14 cellular contexts compared by ENCODE assay signal in genomic region chr2:47501374-47502200, GRCh38.
A peak's percentile ranks its signal among the peaks of the same experiment; 100 is the strongest.
DNase-seq lines count a peak whose midpoint lies in the region; ATAC-seq and TF ChIP-seq lines count a peak whose summit lies in the region.
"Had no signal": no experiment of that assay in that cellular context is flagged by ENCODE, and none has a peak within 500 bp of the region (broad histone marks: within the 10 kb centered on the region; RNA-seq: fewer than 3 reads in every experiment).

No MANE protein-coding gene starts in this region.

- H3K9ac ChIP-seq in DND-41 (ENCODE audit: low read depth, low read length) (no peak overlapping the region), IMR-90 (ENCODE audit: low read depth, low read length) (0 out of 2 replicates have a peak overlapping the region, but pooled peaks have one; percentile 16)

- H3K27me3 Mint-ChIP-seq in activated CD8-positive, alpha-beta T cell treated with anti-CD3 and anti-CD28 coated beads for 36 hours: peaks cover 2% of the 10 kb centered on the region
- H3K27me3 Mint-ChIP-seq: type B pancreatic cell had no signal

- H3K23ac ChIP-seq in IMR-90 (ENCODE audit: low read depth, low read length): no peak overlapping the region

- in situ Hi-C loops in IMR-90 (cut with MboI; ENCODE audit: low sequenced_read_pairs): no loop called here

- H2AFZ ChIP-seq in DND-41 (ENCODE audit: low read depth, low read length) (no peak overlapping the region), IMR-90 (replicated peaks; ENCODE audit: low read length, poor library complexity) (no peak overlapping the region)

- dilution Hi-C loops in IMR-90 (cut with HindIII; ENCODE audit: low sequenced_read_pairs, unreplicated experiment): no loop called here

- intact Hi-C loops in IMR-90 (cut with micrococcal nuclease) (no loop called here), sigmoid colon (cut with DNase I) (no loop called here)
- intact Hi-C loops in activated CD8-positive, alpha-beta T cell treated with anti-CD3 and anti-CD28 coated beads for 36 hours (cut with micrococcal nuclease): no loop called here

- no peak overlapping the region for H2BK120ac ChIP-seq in IMR-90 (ENCODE audit: low read depth, low read length)

- peaks cover 18% of the 10 kb centered on the region for H3K4me1 Mint-ChIP-seq in activated CD8-positive, alpha-beta T cell treated with anti-CD3 and anti-CD28 coated beads for 36 hours (ENCODE audit: low read depth)

- H2BK5ac ChIP-seq in IMR-90 (ENCODE audit: low read depth, low read length, poor library complexity, severe bottlenecking): no peak overlapping the region

- H2AK5ac ChIP-seq in IMR-90 (ENCODE audit: low read depth, low read length): no peak overlapping the region

- H3K36me3 ChIP-seq in DND-41 (ENCODE audit: insufficient read depth, low read length) (peaks cover 3% of the 10 kb centered on the region; the same call in 1 of the 2 replicates), IMR-90 (ENCODE audit: control insufficient read depth, insufficient read depth, low read length) (no peaks in the 10 kb centered on the region), kidney epithelial cell (ENCODE audit: control insufficient read depth, insufficient read depth, low read length) (no peaks in the 10 kb centered on the region), sigmoid colon (no peaks in the 10 kb centered on the region)
- H3K36me3 ChIP-seq: heart right ventricle had no signal

- peaks cover 12% of the 10 kb centered on the region for H3K36me3 Mint-ChIP-seq in activated CD8-positive, alpha-beta T cell treated with anti-CD3 and anti-CD28 coated beads for 36 hours (ENCODE audit: low read depth)

- POLR2A ChIA-PET in IMR-90 (lab: Charles Lee; ENCODE audit: unreplicated experiment): no interaction called here
- POLR2A ChIA-PET in activated CD8-positive, alpha-beta T cell treated with anti-CD3 and anti-CD28 coated beads for 36 hours (lab: Charles Lee): no interaction called here

- TF ChIP-seq POLR2A in IMR-90 (IDR thresholded peaks at IDR 0.05; ENCODE audit: low read depth, low read length) (no peak), sigmoid colon (IDR thresholded peaks at IDR 0.05) (no peak)

- H3K4me3 ChIP-seq in DND-41 (ENCODE audit: low read depth in 1 of 2, low read length in 2 of 2): no peak overlapping the region
- no peak overlapping the region for H3K4me3 ChIP-seq in IMR-90 (ENCODE audit: insufficient read depth, low read depth, low read length)
- no peak overlapping the region for H3K4me3 ChIP-seq in kidney epithelial cell (ENCODE audit: low read depth, low read length)
- no peak overlapping the region for H3K4me3 ChIP-seq in sigmoid colon
- H3K4me3 ChIP-seq: heart right ventricle had no signal

- no peaks in the 10 kb centered on the region for H4K20me1 ChIP-seq in DND-41 (ENCODE audit: insufficient read depth, low read length)
- no peaks in the 10 kb centered on the region; the same call in 1 of the 2 replicates for H4K20me1 ChIP-seq in IMR-90 (ENCODE audit: insufficient read depth, low read length)

- TF ChIP-seq RAD21 in IMR-90 (IDR thresholded peaks at IDR 0.05; ENCODE audit: low read length): no peak

- peaks cover 14% of the 10 kb centered on the region for H3K9me3 ChIP-seq in DND-41 (ENCODE audit: insufficient read depth, low read length, severe bottlenecking)
- peaks cover 13% of the 10 kb centered on the region for H3K9me3 ChIP-seq in IMR-90 (ENCODE audit: control insufficient read depth, insufficient read depth, low read length)
- H3K9me3 ChIP-seq in sigmoid colon: peaks cover 0 to 10% (median 0%) of the 10 kb centered on the region in 4 donors

- TF ChIP-seq EP300 in sigmoid colon (IDR thresholded peaks at IDR 0.05): no peak

- H4K8ac ChIP-seq in IMR-90 (ENCODE audit: low read depth in 2 of 2, low read length in 2 of 2): no peak overlapping the region

- peak overlapping the region; percentile 1; the same call in 1 of the 2 replicates for H2BK20ac ChIP-seq in IMR-90 (ENCODE audit: low read depth, low read length)

- H3K9me3 Mint-ChIP-seq in activated CD8-positive, alpha-beta T cell treated with anti-CD3 and anti-CD28 coated beads for 36 hours: peaks cover 29% of the 10 kb centered on the region

- H2AK9ac ChIP-seq in IMR-90 (replicated peaks; ENCODE audit: low read depth, low read length, poor library complexity): no peak overlapping the region

- no peak overlapping the region for H3K56ac ChIP-seq in IMR-90 (ENCODE audit: extremely low read depth, insufficient read depth, low read length)

- no peak overlapping the region for H3K14ac ChIP-seq in IMR-90 (replicated peaks; ENCODE audit: low read depth, low read length)

- no peak overlapping the region for H3K4ac ChIP-seq in IMR-90 (ENCODE audit: low read depth, low read length)

- DNase-seq in DND-41: peak; percentile 39
- peak; percentile 37 for DNase-seq in IMR-90
- DNase-seq in activated CD8-positive, alpha-beta T cell treated with anti-CD3 and anti-CD28 coated beads for 36 hours: peak; percentile 41
- DNase-seq in kidney epithelial cell (ENCODE audit: low read depth): peak; percentile 18
- DNase-seq in GF-D8 (lab: John Stamatoyannopoulos, UW): no peak
- no peak for DNase-seq in NCI-H2107 (lab: John Stamatoyannopoulos, UW)
- no peak for DNase-seq in sigmoid colon
- DNase-seq: activated effector memory CD4-positive, alpha-beta T cell treated with anti-CD3 and anti-CD28 coated beads, Interleukin-2, amount 50 U/mL, for 16 hours; Calu3; heart right ventricle; NCI-H1105 treated with DMSO at 0.1 percent for 48 hours; retina had no signal

- no peak overlapping the region for H3K4me3 Mint-ChIP-seq in activated CD8-positive, alpha-beta T cell treated with anti-CD3 and anti-CD28 coated beads for 36 hours
- H3K4me3 Mint-ChIP-seq: type B pancreatic cell had no signal

- H3K4me2 ChIP-seq in DND-41 (ENCODE audit: insufficient read depth, low read length): no peak overlapping the region
- H3K4me2 ChIP-seq in IMR-90 (ENCODE audit: low read depth, low read length): peak overlapping the region; percentile 61; the same call in 1 of the 2 replicates

- H3K27ac Mint-ChIP-seq in activated CD8-positive, alpha-beta T cell treated with anti-CD3 and anti-CD28 coated beads for 36 hours: peak overlapping the region; percentile 77
- H3K27ac Mint-ChIP-seq: type B pancreatic cell had no signal

- ATAC-seq in DND-41 (ENCODE audit: insufficient read depth, low read depth): peak; percentile 73
- ATAC-seq in IMR-90 (ENCODE audit: low read depth): peak; percentile 27; the same call in 1 of the 2 replicates
- peak; percentile 62 for ATAC-seq in activated CD8-positive, alpha-beta T cell treated with anti-CD3 and anti-CD28 coated beads for 36 hours
- no peak for ATAC-seq in GM18867 (IDR thresholded peaks at IDR 0.05; ENCODE audit: unreplicated experiment)
- ATAC-seq: heart right ventricle had no signal

- TF ChIP-seq CTCF in DND-41 (IDR thresholded peaks at IDR 0.05; ENCODE audit: borderline replicate concordance, extremely low read depth, low read length, poor library complexity, severe bottlenecking) (no peak), IMR-90 (conservative IDR thresholded peaks at IDR 0.05; ENCODE audit: low read depth, low read length) (no peak), kidney epithelial cell (IDR thresholded peaks at IDR 0.05; ENCODE audit: insufficient read depth, low read length, poor library complexity, severe bottlenecking) (no peak), sigmoid colon (IDR thresholded peaks at IDR 0.05) (no peak)
- TF ChIP-seq CTCF in activated CD8-positive, alpha-beta T cell treated with anti-CD3 and anti-CD28 coated beads for 36 hours (IDR thresholded peaks at IDR 0.05): no peak

- no peak overlapping the region for H3K27ac ChIP-seq in DND-41 (ENCODE audit: low read length)
- no peak overlapping the region for H3K27ac ChIP-seq in IMR-90 (ENCODE audit: insufficient read depth, low read length)
- no peak overlapping the region for H3K27ac ChIP-seq in sigmoid colon
- H3K27ac ChIP-seq: heart right ventricle had no signal

- H3K79me2 ChIP-seq in DND-41 (ENCODE audit: insufficient read depth, low read length): no peaks in the 10 kb centered on the region

- no peaks in the 10 kb centered on the region for H3K27me3 ChIP-seq in DND-41 (ENCODE audit: insufficient read depth, low read length, poor library complexity)
- H3K27me3 ChIP-seq in IMR-90 (ENCODE audit: control insufficient read depth, insufficient read depth, low read length): peaks cover 10% of the 10 kb centered on the region
- H3K27me3 ChIP-seq in kidney epithelial cell (ENCODE audit: control insufficient read depth, insufficient read depth, low read length): no peaks in the 10 kb centered on the region
- H3K27me3 ChIP-seq in sigmoid colon: no peaks in the 10 kb centered on the region
- H3K27me3 ChIP-seq: heart right ventricle had no signal

- WGBS in IMR-90 (ENCODE audit: extremely low coverage in 2 of 2, insufficient read length in 1 of 2), 2 experiments: no CpG with 5 or more reads among the region's 3 CpGs
- 71 to 80% methylated on average over 3 of the region's 3 CpGs for WGBS in sigmoid colon, 2 donors

- H4K5ac ChIP-seq in IMR-90 (ENCODE audit: low read depth, low read length): no peak overlapping the region

- no peaks in the 10 kb centered on the region for H3K9me1 ChIP-seq in IMR-90 (ENCODE audit: insufficient read depth, low read length)

- BruUV-seq in IMR-90 (replicated peaks; lab: Mats Ljungman, UMichigan): no TSS peak

- H3K4me1 ChIP-seq in DND-41 (ENCODE audit: insufficient read depth, low read length) (peaks cover 5% of the 10 kb centered on the region; the same call in 1 of the 2 replicates), IMR-90 (ENCODE audit: control insufficient read depth, insufficient read depth, low read length) (peaks cover 7% of the 10 kb centered on the region; the same call in 1 of the 2 replicates), sigmoid colon (no peaks in the 10 kb centered on the region)
- H3K4me1 ChIP-seq: heart right ventricle had no signal

- H2BK15ac ChIP-seq in IMR-90 (ENCODE audit: low read depth, low read length): no peak overlapping the region

- no peak overlapping the region for H4K91ac ChIP-seq in IMR-90 (ENCODE audit: insufficient read depth, low read depth, low read length)

- no peaks in the 10 kb centered on the region for H3K79me1 ChIP-seq in IMR-90 (ENCODE audit: low read depth in 1 of 2, low read length in 2 of 2)

- peak overlapping the region; percentile 53; the same call in 1 of the 2 replicates for H3K18ac ChIP-seq in IMR-90 (ENCODE audit: low read depth, low read length)

- CTCF ChIA-PET in IMR-90 (lab: Yijun Ruan, JAX): no interaction called here
- CTCF ChIA-PET in activated CD8-positive, alpha-beta T cell treated with anti-CD3 and anti-CD28 coated beads for 36 hours (lab: Charles Lee): no interaction called here

TF ChIP-seq in IMR-90, 13 proteins besides CTCF, POLR2A, EP300 and RAD21:
- TF ChIP-seq CHD1 (IDR thresholded peaks at IDR 0.05; ENCODE audit: low read depth, low read length): no peak
- TF ChIP-seq MAFK (IDR thresholded peaks at IDR 0.05; ENCODE audit: low read depth, low read length): no peak
- peak; percentile 16; the same call in 1 of the 2 replicates for TF ChIP-seq CEBPB (IDR thresholded peaks at IDR 0.05; ENCODE audit: low read depth, low read length)
- no peak for TF ChIP-seq SMC3 (IDR thresholded peaks at IDR 0.05; ENCODE audit: low read depth, low read length)
TF ChIP-seq in IMR-90: peak in this region for 1.

Comparison
In these comparisons a context has a peak if more than half of its experiments do, and no peak if none do; other contexts are left out.
1. DNase-seq: peak in DND-41 (single experiment), IMR-90 (single experiment), activated CD8-positive, alpha-beta T cell treated with anti-CD3 and anti-CD28 coated beads for 36 hours (single experiment) and kidney epithelial cell (single experiment); none in GF-D8 (single experiment), NCI-H2107 (single experiment) and sigmoid colon (single experiment).